ENCODE assay signal across 3 cellular contexts in the genomic region with DNA sequence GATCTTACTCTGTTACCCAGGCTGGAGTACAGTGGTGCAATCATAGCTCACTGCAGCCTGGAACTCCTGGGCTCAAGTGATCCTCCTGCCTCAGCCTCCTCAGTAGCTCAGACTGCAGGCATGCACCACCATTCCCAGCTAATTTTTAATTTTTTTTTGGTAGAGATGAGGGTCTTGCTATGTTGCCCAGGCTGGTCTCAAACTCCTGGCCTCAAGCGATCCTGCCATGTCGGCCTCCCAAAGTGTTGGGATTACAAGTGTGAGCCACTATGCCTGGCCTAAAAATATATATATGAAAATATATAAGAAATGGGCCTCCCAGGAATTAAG. TPM values are rescaled to one million over a fixed set of nuclear protein-coding genes. Genes with fewer than 3 reads are reported as not detected.
"Had no signal": no experiment of that assay in that cellular context is flagged by ENCODE, and none has a peak within 500 bp of the region (broad histone marks: within the 10 kb centered on the region; RNA-seq: fewer than 3 reads in every experiment).

No MANE protein-coding gene starts in this region.

RNA-seq across cellular contexts. Expression of gene F2, which starts 1.2 kb away (rescaled TPM):
- total RNA-seq: activated CD4-positive, alpha-beta memory T cell treated with anti-CD3 and anti-CD28 coated beads, Interleukin-2, amount 10 ng/mL, durations not matched to agents 7 days and 5 days; activated CD8-positive, alpha-beta memory T cell treated with anti-CD3 and anti-CD28 coated beads, Interleukin-2, amount 10 ng/mL, durations not matched to agents 7 days and 5 days; MCF 10A had no signal
